ENCODE assay signal across 8 cellular contexts in the genomic region with DNA sequence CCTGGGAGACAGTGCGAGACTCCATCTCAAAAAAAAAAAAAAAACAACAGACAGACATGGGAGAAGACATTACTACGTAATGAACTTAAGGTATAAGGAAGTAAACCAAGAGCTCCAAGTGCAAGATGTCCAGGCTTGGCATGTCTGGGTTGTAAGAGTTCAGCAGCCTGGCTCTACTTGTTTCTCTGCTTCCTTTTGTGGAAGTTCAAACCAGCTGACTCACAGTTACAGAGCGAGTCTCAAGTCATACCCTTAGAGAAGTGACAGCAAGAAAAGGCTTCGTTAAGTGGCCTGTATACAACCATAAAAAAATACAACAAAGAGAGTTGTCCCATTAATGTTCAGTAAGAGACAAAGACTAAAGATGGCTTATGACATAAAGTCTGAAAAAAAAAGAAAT. TPM values are rescaled to one million over a fixed set of nuclear protein-coding genes. Genes with fewer than 3 reads are reported as not detected.
A peak's percentile ranks its signal among the peaks of the same experiment; 100 is the strongest.
DNase-seq lines count a peak whose midpoint lies in the region; ATAC-seq, FAIRE-seq and TF ChIP-seq lines count a peak whose summit lies in the region.

No MANE protein-coding gene starts in this region.

- no peak for TF ChIP-seq RAD21 in liver (IDR thresholded peaks at IDR 0.05)

- peaks cover 29% of the 10 kb centered on the region for H3K79me2 ChIP-seq in astrocyte (ENCODE audit: insufficient read depth, low read length)

- no peak overlapping the region for H2AFZ ChIP-seq in astrocyte (ENCODE audit: low read depth, low read length)

- H3K27ac ChIP-seq in 22Rv1 (peak overlapping the region; percentile 81), astrocyte (ENCODE audit: low read depth, low read length) (peak overlapping the region; percentile 78), liver (ENCODE audit: low read depth in 1 of 2, low read length in 2 of 2) (peak overlapping the region; percentile 76 to 78)

- H3K36me3 Mint-ChIP-seq in astrocyte (ENCODE audit: low read depth, unreplicated experiment) (peaks cover 16% of the 10 kb centered on the region), type B pancreatic cell (peaks cover 16% of the 10 kb centered on the region)

- peak overlapping the region; percentile 91 for H3K4me3 Mint-ChIP-seq in astrocyte (ENCODE audit: unreplicated experiment)
- H3K4me3 Mint-ChIP-seq in type B pancreatic cell, result peak overlapping the region; percentile 92

- H3K36me3 ChIP-seq in astrocyte (ENCODE audit: insufficient read depth, low read length), result peaks cover 32% of the 10 kb centered on the region
- H3K36me3 ChIP-seq in liver (ENCODE audit: control insufficient read depth in 4 of 4, insufficient read depth in 3 of 4, low read depth in 1 of 4, low read length in 3 of 4), result peaks cover 9 to 39% (median 27%) of the 10 kb centered on the region in 4 donors

- peak overlapping the region; percentile 96 for H3K4me2 ChIP-seq in astrocyte (ENCODE audit: low read length)

- H3K27ac Mint-ChIP-seq in astrocyte (ENCODE audit: unreplicated experiment) (peak overlapping the region; percentile 94), type B pancreatic cell (peak overlapping the region; percentile 98)

- peak overlapping the region; percentile 73 for H3K4me3 ChIP-seq in astrocyte (ENCODE audit: insufficient read depth, low read depth, low read length)
- no peak overlapping the region for H3K4me3 ChIP-seq in liver (ENCODE audit: low read depth in 1 of 3, low read length in 3 of 3)

- H3K27me3 Mint-ChIP-seq in astrocyte (ENCODE audit: low read depth, unreplicated experiment) (no peaks in the 10 kb centered on the region), type B pancreatic cell (no peaks in the 10 kb centered on the region)

- H3K9me3 ChIP-seq in astrocyte (ENCODE audit: insufficient read depth, low read depth, low read length), result no peaks in the 10 kb centered on the region
- no peaks in the 10 kb centered on the region for H3K9me3 ChIP-seq in liver (ENCODE audit: control insufficient read depth in 4 of 4, low read length in 3 of 4)

- WGBS in liver, result 78% methylated on average over 4 of the region's 4 CpGs

- peaks cover 28% of the 10 kb centered on the region for H3K4me1 Mint-ChIP-seq in astrocyte (ENCODE audit: low read depth, unreplicated experiment)
- peaks cover 20% of the 10 kb centered on the region for H3K4me1 Mint-ChIP-seq in type B pancreatic cell (ENCODE audit: unreplicated experiment)

- H3K9ac ChIP-seq in astrocyte (ENCODE audit: low read length) (peak overlapping the region; percentile 83), liver (ENCODE audit: low read depth in 1 of 2, low read length in 2 of 2) (no peak overlapping the region)

- H3K27me3 ChIP-seq in astrocyte (ENCODE audit: insufficient read depth, low read length) (no peaks in the 10 kb centered on the region), liver (ENCODE audit: control insufficient read depth in 4 of 4, insufficient read depth in 4 of 4, low read length in 3 of 4) (no peaks in the 10 kb centered on the region)

- H3K4me1 ChIP-seq in astrocyte (ENCODE audit: insufficient read depth, low read length) (peaks cover 13% of the 10 kb centered on the region), liver (ENCODE audit: control insufficient read depth in 4 of 4, insufficient read depth in 4 of 4, low read length in 3 of 4) (peaks cover 0 to 11% (median 10%) of the 10 kb centered on the region in 4 donors)

- no peaks in the 10 kb centered on the region for H4K20me1 ChIP-seq in astrocyte (ENCODE audit: insufficient read depth, low read length)

- FAIRE-seq in astrocyte (lab: Jason Lieb, UNC), result no peak

- ATAC-seq in GM18520 (IDR thresholded peaks at IDR 0.05; ENCODE audit: unreplicated experiment) (no peak), HG03469 (IDR thresholded peaks at IDR 0.05; ENCODE audit: unreplicated experiment) (no peak)

- H3K9me3 Mint-ChIP-seq in astrocyte (ENCODE audit: unreplicated experiment) (no peaks in the 10 kb centered on the region), type B pancreatic cell (no peaks in the 10 kb centered on the region)

- DNase-seq in Kasumi-1 (lab: John Stamatoyannopoulos, UW), result peak; percentile 48 to 68
- DNase-seq in astrocyte (ENCODE audit: low read depth), result peak; percentile 48
- no peak for DNase-seq in type B pancreatic cell (ENCODE audit: extremely low spot score, unreplicated experiment)
- DNase-seq in HuH-7.5 (ENCODE audit: low spot score), result no peak

- TF ChIP-seq CTCF in 22Rv1 (IDR thresholded peaks at IDR 0.05) (no peak), astrocyte (IDR thresholded peaks at IDR 0.05; ENCODE audit: insufficient read depth, low read depth, low read length) (no peak), liver (IDR thresholded peaks at IDR 0.05; ENCODE audit: low read depth, low read length, missing input control) (no peak), type B pancreatic cell (conservative IDR thresholded peaks at IDR 0.05) (no peak)

TF ChIP-seq in liver, 16 proteins besides CTCF, POLR2A, EP300 and RAD21 (continues in another document):
- no peak for TF ChIP-seq ZBTB33 (IDR thresholded peaks at IDR 0.05)
- TF ChIP-seq HNF4A (conservative IDR thresholded peaks at IDR 0.05), result no peak
- TF ChIP-seq TAF1 (conservative IDR thresholded peaks at IDR 0.05), result no peak
- TF ChIP-seq FOXA1 (IDR thresholded peaks at IDR 0.05), result no peak
- TF ChIP-seq SP1 (IDR thresholded peaks at IDR 0.05), result no peak
- no peak for TF ChIP-seq NR2F2 (IDR thresholded peaks at IDR 0.05)
- TF ChIP-seq REST (IDR thresholded peaks at IDR 0.05), result no peak
- TF ChIP-seq GABPA (IDR thresholded peaks at IDR 0.05 in 1 of 2, conservative IDR thresholded peaks at IDR 0.05 in 1 of 2), result no peak
- no peak for TF ChIP-seq RXRA (IDR thresholded peaks at IDR 0.05)
- no peak for TF ChIP-seq FOXA2 (IDR thresholded peaks at IDR 0.05)
- TF ChIP-seq JUND (IDR thresholded peaks at IDR 0.05), result no peak
- TF ChIP-seq HNF4G (IDR thresholded peaks at IDR 0.05), result no peak
- TF ChIP-seq MAX (IDR thresholded peaks at IDR 0.05), result no peak
- no peak for TF ChIP-seq YY1 (IDR thresholded peaks at IDR 0.05)
- TF ChIP-seq EGR1 (IDR thresholded peaks at IDR 0.05; ENCODE audit: low read depth in 2 of 2), result no peak

RNA-seq across cellular contexts. Expression of gene RIT1, which starts 1.3 kb away (rescaled TPM):
- total RNA-seq in astrocyte (59.4 and 63.2 TPM in 2 replicates), liver (10 to 100 TPM; 11.3 to 14.3 TPM), type B pancreatic cell (ENCODE audit: low replicate concordance) (35.3 and 45.4 TPM in 2 replicates)
- polyA plus RNA-seq in liver, result 1 to 10 TPM; 3.1 to 4.9 TPM

RNA-seq across cellular contexts. Expression of gene KHDC4, which starts 24.3 kb away (rescaled TPM):
- total RNA-seq in astrocyte, result 44.6 and 48.2 TPM in 2 replicates
- 10 to 100 TPM; 18.2 to 32.6 TPM for total RNA-seq in liver
- 10 to 100 TPM in 1 of 2 donors, 1 to 10 TPM in 1; 8.4 to 11.3 TPM for polyA plus RNA-seq in liver
- total RNA-seq in type B pancreatic cell (ENCODE audit: low replicate concordance), result 42.5 and 57.8 TPM in 2 replicates

RNA-seq across cellular contexts. Expression of gene RXFP4, which starts 31.5 kb away (rescaled TPM):
- total RNA-seq in astrocyte (not detected in 2 replicates), liver (not detected), type B pancreatic cell (ENCODE audit: low replicate concordance) (not detected in 2 replicates)
- not detected for polyA plus RNA-seq in liver

RNA-seq across cellular contexts. Expression of gene SYT11, which starts 50.5 kb away (rescaled TPM):
- total RNA-seq in astrocyte, result 22.1 and 22.3 TPM in 2 replicates
- 1 to 10 TPM in 1 of 2 donors, under 1 TPM in 1; 0.75 to 1.2 TPM for total RNA-seq in liver
- under 1 TPM; 0.49 to 0.76 TPM for polyA plus RNA-seq in liver
- 0.74 and 2.3 TPM in 2 replicates for total RNA-seq in type B pancreatic cell (ENCODE audit: low replicate concordance)

RNA-seq across cellular contexts. Expression of gene GON4L, which starts 52.9 kb away (rescaled TPM):
- total RNA-seq in astrocyte, result 52.8 and 58.2 TPM in 2 replicates
- 10 to 100 TPM; 13.4 to 26.2 TPM for total RNA-seq in liver
- 10 to 100 TPM in 1 of 2 donors, 1 to 10 TPM in 1; 5.7 to 18.0 TPM for polyA plus RNA-seq in liver
- total RNA-seq in type B pancreatic cell (ENCODE audit: low replicate concordance), result 48.0 and 59.3 TPM in 2 replicates

Comparison
In these comparisons a context has a peak if more than half of its experiments do, and no peak if none do; other contexts are left out.
1. DNase-seq: peak in Kasumi-1 (2 of 2) and astrocyte (single experiment); none in type B pancreatic cell (single experiment) and HuH-7.5 (single experiment).
2. Peak in every context shown above with its lines, with median percentiles within 50 percentile points of each other: H3K27ac ChIP-seq.